ENCODE assay signal across 3 cellular contexts in genomic region chr9:130746434-130747212, GRCh38.
TF ChIP-seq lines count a peak whose summit lies in the region.

No MANE protein-coding gene starts in this region.

TF ChIP-seq in liver, 16 proteins besides CTCF, POLR2A, EP300 and RAD21:
- TF ChIP-seq, protein P1, sequence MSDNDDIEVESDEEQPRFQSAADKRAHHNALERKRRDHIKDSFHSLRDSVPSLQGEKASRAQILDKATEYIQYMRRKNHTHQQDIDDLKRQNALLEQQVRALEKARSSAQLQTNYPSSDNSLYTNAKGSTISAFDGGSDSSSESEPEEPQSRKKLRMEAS (IDR thresholded peaks at IDR 0.05), result no peak
- no peak for TF ChIP-seq EGR1 (IDR thresholded peaks at IDR 0.05; ENCODE audit: low read depth in 2 of 2)
- peak; percentile 84 for TF ChIP-seq NR2F2 (IDR thresholded peaks at IDR 0.05)

TF ChIP-seq in HepG2, 621 proteins besides CTCF, POLR2A, EP300 and RAD21 (continues in another document):
- TF ChIP-seq, protein P2, sequence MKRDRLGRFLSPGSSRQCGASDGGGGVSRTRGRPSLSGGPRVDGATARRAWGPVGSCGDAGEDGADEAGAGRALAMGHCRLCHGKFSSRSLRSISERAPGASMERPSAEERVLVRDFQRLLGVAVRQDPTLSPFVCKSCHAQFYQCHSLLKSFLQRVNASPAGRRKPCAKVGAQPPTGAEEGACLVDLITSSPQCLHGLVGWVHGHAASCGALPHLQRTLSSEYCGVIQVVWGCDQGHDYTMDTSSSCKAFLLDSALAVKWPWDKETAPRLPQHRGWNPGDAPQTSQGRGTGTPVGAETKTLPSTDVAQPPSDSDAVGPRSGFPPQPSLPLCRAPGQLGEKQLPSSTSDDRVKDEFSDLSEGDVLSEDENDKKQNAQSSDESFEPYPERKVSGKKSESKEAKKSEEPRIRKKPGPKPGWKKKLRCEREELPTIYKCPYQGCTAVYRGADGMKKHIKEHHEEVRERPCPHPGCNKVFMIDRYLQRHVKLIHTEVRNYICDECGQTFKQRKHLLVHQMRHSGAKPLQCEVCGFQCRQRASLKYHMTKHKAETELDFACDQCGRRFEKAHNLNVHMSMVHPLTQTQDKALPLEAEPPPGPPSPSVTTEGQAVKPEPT (CRISPR knock-in tag; IDR thresholded peaks at IDR 0.05; ENCODE audit: low read depth), result no peak
- TF ChIP-seq ATM (IDR thresholded peaks at IDR 0.05; ENCODE audit: borderline replicate concordance) (no peak), BCLAF1 (IDR thresholded peaks at IDR 0.05) (no peak), IRF1 (CRISPR knock-in tag; IDR thresholded peaks at IDR 0.05; ENCODE audit: low read depth) (no peak), GATA4 (IDR thresholded peaks at IDR 0.05; ENCODE audit: borderline replicate concordance, low read depth) (no peak), ZNF644 (CRISPR knock-in tag; IDR thresholded peaks at IDR 0.05; ENCODE audit: low read depth) (no peak), ZBTB10 (CRISPR knock-in tag; IDR thresholded peaks at IDR 0.05; ENCODE audit: borderline replicate concordance) (no peak), TBL1XR1 (IDR thresholded peaks at IDR 0.05; ENCODE audit: borderline replicate concordance, low read length, partially characterized antibody) (no peak)
- TF ChIP-seq, protein P3, sequence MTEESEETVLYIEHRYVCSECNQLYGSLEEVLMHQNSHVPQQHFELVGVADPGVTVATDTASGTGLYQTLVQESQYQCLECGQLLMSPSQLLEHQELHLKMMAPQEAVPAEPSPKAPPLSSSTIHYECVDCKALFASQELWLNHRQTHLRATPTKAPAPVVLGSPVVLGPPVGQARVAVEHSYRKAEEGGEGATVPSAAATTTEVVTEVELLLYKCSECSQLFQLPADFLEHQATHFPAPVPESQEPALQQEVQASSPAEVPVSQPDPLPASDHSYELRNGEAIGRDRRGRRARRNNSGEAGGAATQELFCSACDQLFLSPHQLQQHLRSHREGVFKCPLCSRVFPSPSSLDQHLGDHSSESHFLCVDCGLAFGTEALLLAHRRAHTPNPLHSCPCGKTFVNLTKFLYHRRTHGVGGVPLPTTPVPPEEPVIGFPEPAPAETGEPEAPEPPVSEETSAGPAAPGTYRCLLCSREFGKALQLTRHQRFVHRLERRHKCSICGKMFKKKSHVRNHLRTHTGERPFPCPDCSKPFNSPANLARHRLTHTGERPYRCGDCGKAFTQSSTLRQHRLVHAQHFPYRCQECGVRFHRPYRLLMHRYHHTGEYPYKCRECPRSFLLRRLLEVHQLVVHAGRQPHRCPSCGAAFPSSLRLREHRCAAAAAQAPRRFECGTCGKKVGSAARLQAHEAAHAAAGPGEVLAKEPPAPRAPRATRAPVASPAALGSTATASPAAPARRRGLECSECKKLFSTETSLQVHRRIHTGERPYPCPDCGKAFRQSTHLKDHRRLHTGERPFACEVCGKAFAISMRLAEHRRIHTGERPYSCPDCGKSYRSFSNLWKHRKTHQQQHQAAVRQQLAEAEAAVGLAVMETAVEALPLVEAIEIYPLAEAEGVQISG (CRISPR knock-in tag; IDR thresholded peaks at IDR 0.05), result no peak
- TF ChIP-seq, protein P4, sequence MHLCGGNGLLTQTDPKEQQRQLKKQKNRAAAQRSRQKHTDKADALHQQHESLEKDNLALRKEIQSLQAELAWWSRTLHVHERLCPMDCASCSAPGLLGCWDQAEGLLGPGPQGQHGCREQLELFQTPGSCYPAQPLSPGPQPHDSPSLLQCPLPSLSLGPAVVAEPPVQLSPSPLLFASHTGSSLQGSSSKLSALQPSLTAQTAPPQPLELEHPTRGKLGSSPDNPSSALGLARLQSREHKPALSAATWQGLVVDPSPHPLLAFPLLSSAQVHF (CRISPR knock-in tag; IDR thresholded peaks at IDR 0.05), result no peak

TF ChIP-seq in H1, 55 proteins besides CTCF, POLR2A, EP300 and RAD21:
- TF ChIP-seq, protein P5, sequence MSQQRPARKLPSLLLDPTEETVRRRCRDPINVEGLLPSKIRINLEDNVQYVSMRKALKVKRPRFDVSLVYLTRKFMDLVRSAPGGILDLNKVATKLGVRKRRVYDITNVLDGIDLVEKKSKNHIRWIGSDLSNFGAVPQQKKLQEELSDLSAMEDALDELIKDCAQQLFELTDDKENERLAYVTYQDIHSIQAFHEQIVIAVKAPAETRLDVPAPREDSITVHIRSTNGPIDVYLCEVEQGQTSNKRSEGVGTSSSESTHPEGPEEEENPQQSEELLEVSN (IDR thresholded peaks at IDR 0.05), result no peak
- no peak for TF ChIP-seq HDAC2 (IDR thresholded peaks at IDR 0.05; ENCODE audit: borderline replicate concordance in 1 of 2, low read depth in 2 of 2, low read length in 2 of 2)
- peak; percentile 59; the same call in 1 of the 2 replicates for TF ChIP-seq KDM1A (IDR thresholded peaks at IDR 0.05; ENCODE audit: borderline replicate concordance, low read length)
- TF ChIP-seq CREB1 (IDR thresholded peaks at IDR 0.05), result no peak
